In the genomic region with DNA sequence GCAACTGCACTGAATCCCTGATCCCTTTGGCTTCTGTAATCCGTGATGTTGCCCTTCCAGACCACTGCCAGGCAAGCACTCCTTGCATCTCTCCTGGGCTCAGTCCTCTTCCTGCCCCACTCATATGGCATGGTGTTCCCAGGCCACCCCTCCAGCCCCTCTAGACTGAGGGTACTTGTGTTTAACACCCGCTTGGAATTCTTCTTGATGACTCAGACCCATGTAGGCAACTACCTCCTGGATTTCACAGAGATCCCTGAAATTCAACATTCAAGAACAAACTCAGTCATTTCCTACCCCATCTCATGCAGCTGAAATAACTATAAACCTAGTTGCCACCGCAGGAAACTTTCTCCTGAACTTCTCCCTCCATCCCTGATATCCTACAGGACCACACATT, we compare ENCODE assay signal across 19 cellular contexts.
A peak's percentile ranks its signal among the peaks of the same experiment; 100 is the strongest.
DNase-seq lines count a peak whose midpoint lies in the region; ATAC-seq and TF ChIP-seq lines count a peak whose summit lies in the region.
"Had no signal": no experiment of that assay in that cellular context is flagged by ENCODE, and none has a peak within 500 bp of the region (broad histone marks: within the 10 kb centered on the region; RNA-seq: fewer than 3 reads in every experiment).

No MANE protein-coding gene starts in this region.

- H3K27me3 ChIP-seq in Caco-2 (replicated peaks; ENCODE audit: control insufficient read depth, insufficient read depth, low read length), result no peaks in the 10 kb centered on the region
- H3K27me3 ChIP-seq in PC-3 (ENCODE audit: low read length), result no peaks in the 10 kb centered on the region
- H3K27me3 ChIP-seq in trophoblast cell (ENCODE audit: insufficient read depth, low read length), result no peaks in the 10 kb centered on the region
- H3K27me3 ChIP-seq in GM23338 (ENCODE audit: insufficient read depth), result no peaks in the 10 kb centered on the region

- H3F3A ChIP-seq in PC-3 (ENCODE audit: low read length, unreplicated experiment) (no peaks in the 10 kb centered on the region), GM23338 (replicated peaks; ENCODE audit: low read depth) (no peaks in the 10 kb centered on the region)

- POLR2A ChIA-PET in Caco-2 (lab: Charles Lee) (no interaction called here), PC-3 (lab: Charles Lee; ENCODE audit: unreplicated experiment) (no interaction called here)

- H2AFZ ChIP-seq in PC-3 (ENCODE audit: low read length), result no peak overlapping the region
- no peak overlapping the region for H2AFZ ChIP-seq in trophoblast cell (ENCODE audit: insufficient read depth, low read length, poor library complexity)
- no peak overlapping the region for H2AFZ ChIP-seq in GM23338
- H2AFZ ChIP-seq: GM23248, PC-9 had no signal

- H3K4me3 ChIP-seq in Caco-2 (ENCODE audit: low read depth, low read length) (no peak overlapping the region), PC-3 (ENCODE audit: low read length) (no peak overlapping the region), trophoblast cell (ENCODE audit: low read depth, low read length) (no peak overlapping the region), GM23338 (no peak overlapping the region)
- H3K4me3 ChIP-seq: GM23248, PC-9 had no signal

- peak overlapping the region; percentile 32 for H3K14ac ChIP-seq in trophoblast cell (ENCODE audit: low read length)

- peak overlapping the region; percentile 88 for H2BK12ac ChIP-seq in trophoblast cell (ENCODE audit: low read length)

- H3K27ac ChIP-seq in PC-3 (ENCODE audit: low read length) (no peak overlapping the region), trophoblast cell (ENCODE audit: low read depth, low read length) (no peak overlapping the region), GM23338 (ENCODE audit: low read depth) (no peak overlapping the region)
- H3K27ac ChIP-seq: GM23248, PC-9 had no signal

- H2BK120ac ChIP-seq in trophoblast cell (ENCODE audit: insufficient read depth, low read length, poor library complexity), result peak overlapping the region; percentile 10

- H3K27me3 Mint-ChIP-seq in Caco-2 (ENCODE audit: insufficient read depth, unreplicated experiment) (no peaks in the 10 kb centered on the region), GM23338 (ENCODE audit: insufficient read depth, low read depth, poor library complexity) (no peaks in the 10 kb centered on the region)
- H3K27me3 Mint-ChIP-seq: B cell had no signal

- peaks cover 16% of the 10 kb centered on the region for H3K4me1 ChIP-seq in Caco-2
- H3K4me1 ChIP-seq in PC-3 (ENCODE audit: insufficient read depth, low read length), result peaks cover 69% of the 10 kb centered on the region
- H3K4me1 ChIP-seq in trophoblast cell (ENCODE audit: control insufficient read depth in 1 of 2, insufficient read depth in 2 of 2, low read length in 2 of 2), result peaks cover 10 to 27% of the 10 kb centered on the region in 2 experiments
- peaks cover 7% of the 10 kb centered on the region for H3K4me1 ChIP-seq in GM23338 (ENCODE audit: insufficient read depth)

- peaks cover 15% of the 10 kb centered on the region for H3K9me3 Mint-ChIP-seq in Caco-2 (ENCODE audit: unreplicated experiment)
- peaks cover 4% of the 10 kb centered on the region; the same call in 2 of the 3 replicates for H3K9me3 Mint-ChIP-seq in GM23338

- H3K36me3 Mint-ChIP-seq in Caco-2 (ENCODE audit: insufficient read depth, unreplicated experiment) (no peaks in the 10 kb centered on the region), GM23338 (ENCODE audit: low read depth) (no peaks in the 10 kb centered on the region)
- H3K36me3 Mint-ChIP-seq: CD8-positive, alpha-beta T cell had no signal

- H4K12ac ChIP-seq in trophoblast cell (ENCODE audit: low read depth, low read length), result no peak overlapping the region

- H3K9ac ChIP-seq in PC-3 (ENCODE audit: low read length), result no peak overlapping the region
- H3K9ac ChIP-seq in trophoblast cell (ENCODE audit: low read length), result no peak overlapping the region
- H3K9ac ChIP-seq: GM23248 had no signal

- intact Hi-C loops in Caco-2 (cut with micrococcal nuclease; ENCODE audit: unreplicated experiment) (no loop called here), PC-3 (cut with micrococcal nuclease) (no loop called here)

- DNase-seq in Caco-2 (no peak), PC-3 (peak; percentile 16), iris pigment epithelial cell (ENCODE audit: low read depth) (peak; percentile 21), trophoblast cell (no peak), GM23338 (ENCODE audit: low spot score) (no peak)
- DNase-seq in activated CD4-positive, alpha-beta T cell treated with anti-CD3 and anti-CD28 coated beads, Interleukin-2, amount 50 U/mL, for 4 hours, result no peak
- DNase-seq: CD8-positive, alpha-beta T cell; GM23248; KG1; MM.1S; NCI-H1105 treated with DMSO at 0.1 percent for 48 hours; NCI-H187; NCI-H446; NCI-H748 treated with DMSO at 0.1 percent for 48 hours; PC-9; Right ventricle myocardium superior had no signal

- H3K4me1 Mint-ChIP-seq in Caco-2 (ENCODE audit: low read depth, unreplicated experiment) (peaks cover 13% of the 10 kb centered on the region), GM23338 (peaks cover 13% of the 10 kb centered on the region)
- H3K4me1 Mint-ChIP-seq: B cell had no signal

- H3K79me1 ChIP-seq in trophoblast cell (ENCODE audit: low read length), result peaks cover 42% of the 10 kb centered on the region

- CTCF ChIA-PET in Caco-2 (lab: Charles Lee) (no interaction called here), PC-3 (lab: Charles Lee) (no interaction called here)

- no peaks in the 10 kb centered on the region for H3K36me3 ChIP-seq in Caco-2 (ENCODE audit: control insufficient read depth, insufficient read depth, low read length)
- H3K36me3 ChIP-seq in PC-3 (ENCODE audit: low read depth, low read length), result no peaks in the 10 kb centered on the region
- no peaks in the 10 kb centered on the region for H3K36me3 ChIP-seq in trophoblast cell (ENCODE audit: control insufficient read depth in 1 of 2, insufficient read depth in 2 of 2, low read length in 2 of 2)
- no peaks in the 10 kb centered on the region for H3K36me3 ChIP-seq in GM23338 (ENCODE audit: insufficient read depth)

- H3K9me2 ChIP-seq in PC-3 (replicated peaks; ENCODE audit: low read length) (no peaks in the 10 kb centered on the region), GM23338 (ENCODE audit: insufficient read depth) (peaks cover 3% of the 10 kb centered on the region; the same call in 1 of the 2 replicates)

- peak overlapping the region; percentile 49 for H4K91ac ChIP-seq in trophoblast cell (ENCODE audit: low read depth, low read length)

- H3K79me2 ChIP-seq in PC-3 (ENCODE audit: low read length) (no peaks in the 10 kb centered on the region), trophoblast cell (ENCODE audit: control insufficient read depth, insufficient read depth, low read length, poor library complexity) (peaks cover 4% of the 10 kb centered on the region), GM23338 (replicated peaks; ENCODE audit: insufficient read depth) (no peaks in the 10 kb centered on the region)

- H3K23ac ChIP-seq in trophoblast cell (ENCODE audit: low read length), result no peak overlapping the region

- H3K27ac Mint-ChIP-seq in Caco-2 (ENCODE audit: unreplicated experiment), result peak overlapping the region; percentile 14
- H3K27ac Mint-ChIP-seq in GM23338, result no peak overlapping the region
- H3K27ac Mint-ChIP-seq: B cell; CD8-positive, alpha-beta T cell had no signal

- peak overlapping the region; percentile 20 for H4K8ac ChIP-seq in trophoblast cell (ENCODE audit: low read depth, low read length)

- H3K9me3 ChIP-seq in Caco-2 (0 out of 2 replicates have a peak, but pooled peaks cover 2% of the 10 kb centered on the region), PC-3 (ENCODE audit: low read length) (no peaks in the 10 kb centered on the region), trophoblast cell (ENCODE audit: insufficient read depth, low read depth, low read length) (no peaks in the 10 kb centered on the region)

- H4K20me1 ChIP-seq in PC-3 (ENCODE audit: low read length), result no peaks in the 10 kb centered on the region
- H4K20me1 ChIP-seq in GM23338 (replicated peaks; ENCODE audit: insufficient read depth), result no peaks in the 10 kb centered on the region

- no peak for ATAC-seq in PC-3
- no peak for ATAC-seq in GM23338
- no peak for ATAC-seq in HG02970 (IDR thresholded peaks at IDR 0.05; ENCODE audit: low FRiP score, unreplicated experiment)
- ATAC-seq: CD8-positive, alpha-beta T cell; SK-N-SH treated with all-trans-retinoic acid at 6 μM for 48 hours had no signal

- BruUV-seq in Caco-2 (replicated peaks; lab: Mats Ljungman, UMichigan), result no TSS peak
- BruUV-seq in PC-3 (replicated peaks; lab: Mats Ljungman, UMichigan), result no TSS peak

- TF ChIP-seq CTCF in Caco-2 (IDR thresholded peaks at IDR 0.05; ENCODE audit: insufficient read depth in 1 of 2, low read depth in 1 of 2, low read length in 1 of 2, severe bottlenecking in 1 of 2, unreplicated experiment in 1 of 2) (no peak), PC-3 (conservative IDR thresholded peaks at IDR 0.05; ENCODE audit: low read depth, low read length) (no peak), GM23338 (conservative IDR thresholded peaks at IDR 0.05; ENCODE audit: low read depth in 2 of 2) (no peak)

- H3K4me3 Mint-ChIP-seq in Caco-2 (ENCODE audit: unreplicated experiment), result no peak overlapping the region
- no peak overlapping the region for H3K4me3 Mint-ChIP-seq in GM23338
- H3K4me3 Mint-ChIP-seq: B cell; CD8-positive, alpha-beta T cell had no signal

- no peak overlapping the region for H3K18ac ChIP-seq in trophoblast cell (ENCODE audit: low read length)

- no peak overlapping the region for H2AK5ac ChIP-seq in trophoblast cell (ENCODE audit: low read length)

- no peak overlapping the region for H2BK5ac ChIP-seq in trophoblast cell (ENCODE audit: low read depth, low read length, poor library complexity)

- WGBS in trophoblast cell (ENCODE audit: extremely low coverage, insufficient coverage, insufficient read length), result no CpG with 5 or more reads among the region's 3 CpGs

- H3K4me2 ChIP-seq in PC-3 (ENCODE audit: low read length), result no peak overlapping the region
- H3K4me2 ChIP-seq in trophoblast cell (ENCODE audit: low read length), result no peak overlapping the region
- no peak overlapping the region for H3K4me2 ChIP-seq in GM23338
- H3K4me2 ChIP-seq: PC-9 had no signal

- no peak overlapping the region for H3K4ac ChIP-seq in trophoblast cell (ENCODE audit: low read depth, low read length)

TF ChIP-seq in GM23338, 12 proteins besides CTCF, POLR2A, EP300 and RAD21 (continues in another document):
- no peak for TF ChIP-seq ZNF114 (CRISPR knock-in tag; IDR thresholded peaks at IDR 0.05)
- TF ChIP-seq ZNF331 (CRISPR knock-in tag; IDR thresholded peaks at IDR 0.05; ENCODE audit: low read depth), result no peak
- TF ChIP-seq, protein P1, sequence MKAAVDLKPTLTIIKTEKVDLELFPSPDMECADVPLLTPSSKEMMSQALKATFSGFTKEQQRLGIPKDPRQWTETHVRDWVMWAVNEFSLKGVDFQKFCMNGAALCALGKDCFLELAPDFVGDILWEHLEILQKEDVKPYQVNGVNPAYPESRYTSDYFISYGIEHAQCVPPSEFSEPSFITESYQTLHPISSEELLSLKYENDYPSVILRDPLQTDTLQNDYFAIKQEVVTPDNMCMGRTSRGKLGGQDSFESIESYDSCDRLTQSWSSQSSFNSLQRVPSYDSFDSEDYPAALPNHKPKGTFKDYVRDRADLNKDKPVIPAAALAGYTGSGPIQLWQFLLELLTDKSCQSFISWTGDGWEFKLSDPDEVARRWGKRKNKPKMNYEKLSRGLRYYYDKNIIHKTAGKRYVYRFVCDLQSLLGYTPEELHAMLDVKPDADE (IDR thresholded peaks at IDR 0.05), result no peak
- TF ChIP-seq NANOG (IDR thresholded peaks at IDR 0.05; ENCODE audit: borderline replicate concordance), result no peak
- no peak for TF ChIP-seq CREB1 (CRISPR knock-in tag; IDR thresholded peaks at IDR 0.05; ENCODE audit: low read depth)

Comparison
In these comparisons a context has a peak if more than half of its experiments do, and no peak if none do; other contexts are left out.
1. DNase-seq: peak in PC-3 (single experiment) and iris pigment epithelial cell (single experiment); none in Caco-2 (0 of 2), trophoblast cell (0 of 2), activated CD4-positive, alpha-beta T cell treated with anti-CD3 and anti-CD28 coated beads, Interleukin-2, amount 50 U/mL, for 4 hours (0 of 2) and GM23338 (single experiment).